In the genomic region with DNA sequence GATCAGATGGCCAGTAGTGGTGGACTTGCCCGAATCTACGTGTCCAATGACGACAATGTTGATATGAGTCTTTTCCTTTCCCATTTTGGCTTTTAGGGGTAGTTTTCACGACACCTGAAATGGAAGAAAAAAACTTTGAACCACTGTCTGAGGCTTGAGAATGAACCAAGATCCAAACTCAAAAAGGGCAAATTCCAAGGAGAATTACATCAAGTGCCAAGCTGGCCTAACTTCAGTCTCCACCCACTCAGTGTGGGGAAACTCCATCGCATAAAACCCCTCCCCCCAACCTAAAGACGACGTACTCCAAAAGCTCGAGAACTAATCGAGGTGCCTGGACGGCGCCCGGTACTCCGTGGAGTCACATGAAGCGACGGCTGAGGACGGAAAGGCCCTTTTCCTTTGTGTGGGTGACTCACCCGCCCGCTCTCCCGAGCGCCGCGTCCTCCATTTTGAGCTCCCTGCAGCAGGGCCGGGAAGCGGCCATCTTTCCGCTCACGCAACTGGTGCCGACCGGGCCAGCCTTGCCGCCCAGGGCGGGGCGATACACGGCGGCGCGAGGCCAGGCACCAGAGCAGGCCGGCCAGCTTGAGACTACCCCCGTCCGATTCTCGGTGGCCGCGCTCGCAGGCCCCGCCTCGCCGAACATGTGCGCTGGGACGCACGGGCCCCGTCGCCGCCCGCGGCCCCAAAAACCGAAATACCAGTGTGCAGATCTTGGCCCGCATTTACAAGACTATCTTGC, we compare ENCODE assay signal across 1 cellular context.
TF ChIP-seq lines count a peak whose summit lies in the region.

No MANE protein-coding gene starts in this region.

TF ChIP-seq in HepG2, 621 proteins besides CTCF, POLR2A, EP300 and RAD21 (continued from another document and continues in another):
- TF ChIP-seq, protein P1, sequence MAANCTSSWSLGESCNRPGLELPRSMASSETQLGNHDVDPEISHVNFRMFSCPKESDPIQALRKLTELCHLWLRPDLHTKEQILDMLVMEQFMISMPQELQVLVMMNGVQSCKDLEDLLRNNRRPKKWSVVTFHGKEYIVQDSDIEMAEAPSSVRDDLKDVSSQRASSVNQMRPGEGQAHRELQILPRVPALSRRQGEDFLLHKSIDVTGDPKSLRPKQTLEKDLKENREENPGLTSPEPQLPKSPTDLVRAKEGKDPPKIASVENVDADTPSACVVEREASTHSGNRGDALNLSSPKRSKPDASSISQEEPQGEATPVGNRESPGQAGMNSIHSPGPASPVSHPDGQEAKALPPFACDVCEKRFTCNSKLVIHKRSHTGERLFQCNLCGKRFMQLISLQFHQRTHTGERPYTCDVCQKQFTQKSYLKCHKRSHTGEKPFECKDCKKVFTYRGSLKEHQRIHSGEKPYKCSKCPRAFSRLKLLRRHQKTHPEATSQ (CRISPR knock-in tag; IDR thresholded peaks at IDR 0.05; ENCODE audit: borderline replicate concordance), result no peak
- TF ChIP-seq CC2D1A (CRISPR knock-in tag; IDR thresholded peaks at IDR 0.05) (no peak), SOX5 (CRISPR knock-in tag; IDR thresholded peaks at IDR 0.05; ENCODE audit: borderline replicate concordance) (no peak), SIX1 (CRISPR knock-in tag; IDR thresholded peaks at IDR 0.05; ENCODE audit: borderline replicate concordance) (no peak), SP5 (CRISPR knock-in tag; IDR thresholded peaks at IDR 0.05; ENCODE audit: borderline replicate concordance, low read depth) (no peak), WIZ (CRISPR knock-in tag; IDR thresholded peaks at IDR 0.05) (peak; percentile 63; the same call in 1 of the 2 replicates), XRCC5 (optimal IDR thresholded peaks at IDR 0.05; ENCODE audit: low read length) (peak; percentile 79), EHMT2 (IDR thresholded peaks at IDR 0.05; ENCODE audit: borderline replicate concordance, low read depth, low read length) (no peak), ZNF124 (CRISPR knock-in tag; IDR thresholded peaks at IDR 0.05) (no peak), TOE1 (CRISPR knock-in tag; IDR thresholded peaks at IDR 0.05) (no peak; the same call in 1 of the 2 replicates), ZNF331 (CRISPR knock-in tag; IDR thresholded peaks at IDR 0.05) (no peak), KDM3A (CRISPR knock-in tag; IDR thresholded peaks at IDR 0.05; ENCODE audit: low read depth) (0 out of 2 replicates have a peak, but pooled peaks have one; percentile 42), SRY (CRISPR knock-in tag; IDR thresholded peaks at IDR 0.05) (no peak; the same call in 1 of the 2 replicates), CBFB (CRISPR knock-in tag; IDR thresholded peaks at IDR 0.05) (no peak), ZNF563 (CRISPR knock-in tag; IDR thresholded peaks at IDR 0.05) (no peak), GATAD1 (CRISPR knock-in tag; IDR thresholded peaks at IDR 0.05) (no peak), ZNF703 (CRISPR knock-in tag; IDR thresholded peaks at IDR 0.05; ENCODE audit: borderline replicate concordance) (peak; percentile 97), ZNF660 (CRISPR knock-in tag; IDR thresholded peaks at IDR 0.05; ENCODE audit: borderline replicate concordance, low read depth) (no peak), PAF1 (CRISPR knock-in tag; IDR thresholded peaks at IDR 0.05) (peak; percentile 93), ZNF235 (CRISPR knock-in tag; IDR thresholded peaks at IDR 0.05; ENCODE audit: borderline replicate concordance) (0 out of 2 replicates have a peak, but pooled peaks have one; percentile 72), MAZ (IDR thresholded peaks at IDR 0.05; ENCODE audit: borderline replicate concordance, low read depth, low read length) (0 out of 2 replicates have a peak, but pooled peaks have one; percentile 22), MAZ (CRISPR knock-in tag; IDR thresholded peaks at IDR 0.05; ENCODE audit: low read depth) (no peak), ZZZ3 (CRISPR knock-in tag; IDR thresholded peaks at IDR 0.05; ENCODE audit: borderline replicate concordance) (0 out of 2 replicates have a peak, but pooled peaks have one; percentile 35), HOXA9 (CRISPR knock-in tag; IDR thresholded peaks at IDR 0.05; ENCODE audit: borderline replicate concordance) (peak; percentile 58; the same call in 1 of the 2 replicates), SIN3A (IDR thresholded peaks at IDR 0.05; ENCODE audit: borderline replicate concordance, low read depth, low read length) (no peak), ZNF629 (CRISPR knock-in tag; conservative IDR thresholded peaks at IDR 0.05) (no peak), ZNF724P (CRISPR knock-in tag; IDR thresholded peaks at IDR 0.05; ENCODE audit: borderline replicate concordance) (no peak), NONO (IDR thresholded peaks at IDR 0.05) (no peak), NONO (CRISPR knock-in tag; conservative IDR thresholded peaks at IDR 0.05) (no peak), ATRX (CRISPR knock-in tag; IDR thresholded peaks at IDR 0.05; ENCODE audit: borderline replicate concordance) (no peak), ZNF24 (IDR thresholded peaks at IDR 0.05) (no peak), EZH2 (conservative IDR thresholded peaks at IDR 0.05; ENCODE audit: low read depth, low read length) (no peak), CHD4 (IDR thresholded peaks at IDR 0.05; ENCODE audit: borderline replicate concordance, low read length) (no peak), NFYB (CRISPR knock-in tag; IDR thresholded peaks at IDR 0.05) (no peak), POGZ (CRISPR knock-in tag; IDR thresholded peaks at IDR 0.05) (no peak), MIXL1 (CRISPR knock-in tag; IDR thresholded peaks at IDR 0.05) (no peak), GABPA (IDR thresholded peaks at IDR 0.05; ENCODE audit: low read depth, low read length) (no peak), GABPA (CRISPR knock-in tag; IDR thresholded peaks at IDR 0.05; ENCODE audit: low read depth) (no peak)
- TF ChIP-seq, protein P2, sequence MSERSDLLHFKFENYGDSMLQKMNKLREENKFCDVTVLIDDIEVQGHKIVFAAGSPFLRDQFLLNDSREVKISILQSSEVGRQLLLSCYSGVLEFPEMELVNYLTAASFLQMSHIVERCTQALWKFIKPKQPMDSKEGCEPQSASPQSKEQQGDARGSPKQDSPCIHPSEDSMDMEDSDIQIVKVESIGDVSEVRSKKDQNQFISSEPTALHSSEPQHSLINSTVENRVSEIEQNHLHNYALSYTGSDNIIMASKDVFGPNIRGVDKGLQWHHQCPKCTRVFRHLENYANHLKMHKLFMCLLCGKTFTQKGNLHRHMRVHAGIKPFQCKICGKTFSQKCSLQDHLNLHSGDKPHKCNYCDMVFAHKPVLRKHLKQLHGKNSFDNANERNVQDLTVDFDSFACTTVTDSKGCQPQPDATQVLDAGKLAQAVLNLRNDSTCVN (CRISPR knock-in tag; IDR thresholded peaks at IDR 0.05; ENCODE audit: borderline replicate concordance), result no peak
- TF ChIP-seq, protein P3, sequence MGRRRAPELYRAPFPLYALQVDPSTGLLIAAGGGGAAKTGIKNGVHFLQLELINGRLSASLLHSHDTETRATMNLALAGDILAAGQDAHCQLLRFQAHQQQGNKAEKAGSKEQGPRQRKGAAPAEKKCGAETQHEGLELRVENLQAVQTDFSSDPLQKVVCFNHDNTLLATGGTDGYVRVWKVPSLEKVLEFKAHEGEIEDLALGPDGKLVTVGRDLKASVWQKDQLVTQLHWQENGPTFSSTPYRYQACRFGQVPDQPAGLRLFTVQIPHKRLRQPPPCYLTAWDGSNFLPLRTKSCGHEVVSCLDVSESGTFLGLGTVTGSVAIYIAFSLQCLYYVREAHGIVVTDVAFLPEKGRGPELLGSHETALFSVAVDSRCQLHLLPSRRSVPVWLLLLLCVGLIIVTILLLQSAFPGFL (CRISPR knock-in tag; IDR thresholded peaks at IDR 0.05), result no peak
- TF ChIP-seq, protein P4, sequence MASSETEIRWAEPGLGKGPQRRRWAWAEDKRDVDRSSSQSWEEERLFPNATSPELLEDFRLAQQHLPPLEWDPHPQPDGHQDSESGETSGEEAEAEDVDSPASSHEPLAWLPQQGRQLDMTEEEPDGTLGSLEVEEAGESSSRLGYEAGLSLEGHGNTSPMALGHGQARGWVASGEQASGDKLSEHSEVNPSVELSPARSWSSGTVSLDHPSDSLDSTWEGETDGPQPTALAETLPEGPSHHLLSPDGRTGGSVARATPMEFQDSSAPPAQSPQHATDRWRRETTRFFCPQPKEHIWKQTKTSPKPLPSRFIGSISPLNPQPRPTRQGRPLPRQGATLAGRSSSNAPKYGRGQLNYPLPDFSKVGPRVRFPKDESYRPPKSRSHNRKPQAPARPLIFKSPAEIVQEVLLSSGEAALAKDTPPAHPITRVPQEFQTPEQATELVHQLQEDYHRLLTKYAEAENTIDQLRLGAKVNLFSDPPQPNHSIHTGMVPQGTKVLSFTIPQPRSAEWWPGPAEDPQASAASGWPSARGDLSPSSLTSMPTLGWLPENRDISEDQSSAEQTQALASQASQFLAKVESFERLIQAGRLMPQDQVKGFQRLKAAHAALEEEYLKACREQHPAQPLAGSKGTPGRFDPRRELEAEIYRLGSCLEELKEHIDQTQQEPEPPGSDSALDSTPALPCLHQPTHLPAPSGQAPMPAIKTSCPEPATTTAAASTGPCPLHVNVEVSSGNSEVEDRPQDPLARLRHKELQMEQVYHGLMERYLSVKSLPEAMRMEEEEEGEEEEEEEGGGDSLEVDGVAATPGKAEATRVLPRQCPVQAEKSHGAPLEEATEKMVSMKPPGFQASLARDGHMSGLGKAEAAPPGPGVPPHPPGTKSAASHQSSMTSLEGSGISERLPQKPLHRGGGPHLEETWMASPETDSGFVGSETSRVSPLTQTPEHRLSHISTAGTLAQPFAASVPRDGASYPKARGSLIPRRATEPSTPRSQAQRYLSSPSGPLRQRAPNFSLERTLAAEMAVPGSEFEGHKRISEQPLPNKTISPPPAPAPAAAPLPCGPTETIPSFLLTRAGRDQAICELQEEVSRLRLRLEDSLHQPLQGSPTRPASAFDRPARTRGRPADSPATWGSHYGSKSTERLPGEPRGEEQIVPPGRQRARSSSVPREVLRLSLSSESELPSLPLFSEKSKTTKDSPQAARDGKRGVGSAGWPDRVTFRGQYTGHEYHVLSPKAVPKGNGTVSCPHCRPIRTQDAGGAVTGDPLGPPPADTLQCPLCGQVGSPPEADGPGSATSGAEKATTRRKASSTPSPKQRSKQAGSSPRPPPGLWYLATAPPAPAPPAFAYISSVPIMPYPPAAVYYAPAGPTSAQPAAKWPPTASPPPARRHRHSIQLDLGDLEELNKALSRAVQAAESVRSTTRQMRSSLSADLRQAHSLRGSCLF (CRISPR knock-in tag; IDR thresholded peaks at IDR 0.05; ENCODE audit: borderline replicate concordance), result no peak
- TF ChIP-seq, protein P5, sequence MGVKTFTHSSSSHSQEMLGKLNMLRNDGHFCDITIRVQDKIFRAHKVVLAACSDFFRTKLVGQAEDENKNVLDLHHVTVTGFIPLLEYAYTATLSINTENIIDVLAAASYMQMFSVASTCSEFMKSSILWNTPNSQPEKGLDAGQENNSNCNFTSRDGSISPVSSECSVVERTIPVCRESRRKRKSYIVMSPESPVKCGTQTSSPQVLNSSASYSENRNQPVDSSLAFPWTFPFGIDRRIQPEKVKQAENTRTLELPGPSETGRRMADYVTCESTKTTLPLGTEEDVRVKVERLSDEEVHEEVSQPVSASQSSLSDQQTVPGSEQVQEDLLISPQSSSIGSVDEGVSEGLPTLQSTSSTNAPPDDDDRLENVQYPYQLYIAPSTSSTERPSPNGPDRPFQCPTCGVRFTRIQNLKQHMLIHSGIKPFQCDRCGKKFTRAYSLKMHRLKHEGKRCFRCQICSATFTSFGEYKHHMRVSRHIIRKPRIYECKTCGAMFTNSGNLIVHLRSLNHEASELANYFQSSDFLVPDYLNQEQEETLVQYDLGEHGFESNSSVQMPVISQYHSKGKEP (CRISPR knock-in tag; IDR thresholded peaks at IDR 0.05), result no peak
- TF ChIP-seq, protein P6, sequence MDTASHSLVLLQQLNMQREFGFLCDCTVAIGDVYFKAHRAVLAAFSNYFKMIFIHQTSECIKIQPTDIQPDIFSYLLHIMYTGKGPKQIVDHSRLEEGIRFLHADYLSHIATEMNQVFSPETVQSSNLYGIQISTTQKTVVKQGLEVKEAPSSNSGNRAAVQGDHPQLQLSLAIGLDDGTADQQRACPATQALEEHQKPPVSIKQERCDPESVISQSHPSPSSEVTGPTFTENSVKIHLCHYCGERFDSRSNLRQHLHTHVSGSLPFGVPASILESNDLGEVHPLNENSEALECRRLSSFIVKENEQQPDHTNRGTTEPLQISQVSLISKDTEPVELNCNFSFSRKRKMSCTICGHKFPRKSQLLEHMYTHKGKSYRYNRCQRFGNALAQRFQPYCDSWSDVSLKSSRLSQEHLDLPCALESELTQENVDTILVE (CRISPR knock-in tag; IDR thresholded peaks at IDR 0.05), result no peak
- TF ChIP-seq, protein P7, sequence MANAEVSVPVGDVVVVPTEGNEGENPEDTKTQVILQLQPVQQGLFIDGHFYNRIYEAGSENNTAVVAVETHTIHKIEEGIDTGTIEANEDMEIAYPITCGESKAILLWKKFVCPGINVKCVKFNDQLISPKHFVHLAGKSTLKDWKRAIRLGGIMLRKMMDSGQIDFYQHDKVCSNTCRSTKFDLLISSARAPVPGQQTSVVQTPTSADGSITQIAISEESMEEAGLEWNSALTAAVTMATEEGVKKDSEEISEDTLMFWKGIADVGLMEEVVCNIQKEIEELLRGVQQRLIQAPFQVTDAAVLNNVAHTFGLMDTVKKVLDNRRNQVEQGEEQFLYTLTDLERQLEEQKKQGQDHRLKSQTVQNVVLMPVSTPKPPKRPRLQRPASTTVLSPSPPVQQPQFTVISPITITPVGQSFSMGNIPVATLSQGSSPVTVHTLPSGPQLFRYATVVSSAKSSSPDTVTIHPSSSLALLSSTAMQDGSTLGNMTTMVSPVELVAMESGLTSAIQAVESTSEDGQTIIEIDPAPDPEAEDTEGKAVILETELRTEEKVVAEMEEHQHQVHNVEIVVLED (CRISPR knock-in tag; IDR thresholded peaks at IDR 0.05; ENCODE audit: borderline replicate concordance), result no peak
- TF ChIP-seq, protein P8, sequence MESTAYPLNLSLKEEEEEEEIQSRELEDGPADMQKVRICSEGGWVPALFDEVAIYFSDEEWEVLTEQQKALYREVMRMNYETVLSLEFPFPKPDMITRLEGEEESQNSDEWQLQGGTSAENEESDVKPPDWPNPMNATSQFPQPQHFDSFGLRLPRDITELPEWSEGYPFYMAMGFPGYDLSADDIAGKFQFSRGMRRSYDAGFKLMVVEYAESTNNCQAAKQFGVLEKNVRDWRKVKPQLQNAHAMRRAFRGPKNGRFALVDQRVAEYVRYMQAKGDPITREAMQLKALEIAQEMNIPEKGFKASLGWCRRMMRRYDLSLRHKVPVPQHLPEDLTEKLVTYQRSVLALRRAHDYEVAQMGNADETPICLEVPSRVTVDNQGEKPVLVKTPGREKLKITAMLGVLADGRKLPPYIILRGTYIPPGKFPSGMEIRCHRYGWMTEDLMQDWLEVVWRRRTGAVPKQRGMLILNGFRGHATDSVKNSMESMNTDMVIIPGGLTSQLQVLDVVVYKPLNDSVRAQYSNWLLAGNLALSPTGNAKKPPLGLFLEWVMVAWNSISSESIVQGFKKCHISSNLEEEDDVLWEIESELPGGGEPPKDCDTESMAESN (CRISPR knock-in tag; conservative IDR thresholded peaks at IDR 0.05), result peak; percentile 20; the same call in 1 of the 2 replicates
